Comparison of ENCODE assay signal across 8 cellular contexts in the genomic region with DNA sequence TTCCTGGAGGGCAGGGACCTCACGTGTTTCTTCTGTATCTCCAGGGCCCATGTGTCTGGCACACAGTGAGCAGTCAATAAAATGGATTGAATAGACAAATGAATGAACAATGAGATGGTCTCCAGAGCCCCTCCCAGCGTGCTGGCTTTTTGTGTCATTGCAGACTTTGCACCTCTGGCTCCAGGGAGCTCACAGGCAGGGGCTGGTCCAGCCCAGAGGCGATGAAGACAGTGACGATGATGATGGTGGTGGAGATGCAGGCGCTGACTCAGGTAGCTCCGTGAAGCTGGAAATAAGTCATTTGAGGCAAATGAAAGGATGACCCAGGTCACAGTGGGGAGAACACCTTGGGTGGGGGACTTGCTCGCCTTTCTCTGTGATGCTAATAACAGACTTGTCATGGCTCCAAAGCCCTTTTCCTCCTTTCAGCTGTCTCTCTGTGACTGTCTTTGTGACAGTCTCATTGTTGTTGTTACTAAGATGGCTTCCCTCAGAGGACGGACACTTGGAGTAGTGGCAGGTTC. TPM values are rescaled to one million over a fixed set of nuclear protein-coding genes. Genes with fewer than 3 reads are reported as not detected.
DNase-seq lines count a peak whose midpoint lies in the region; ATAC-seq and TF ChIP-seq lines count a peak whose summit lies in the region.

No MANE protein-coding gene starts in this region.

- H3K36me3 ChIP-seq in fibroblast of lung (ENCODE audit: control insufficient read depth, insufficient read depth, low read length): no peaks in the 10 kb centered on the region
- no peaks in the 10 kb centered on the region for H3K36me3 ChIP-seq in gastrocnemius medialis
- H3K36me3 ChIP-seq in body of pancreas (replicated peaks in 1 of 2; ENCODE audit: insufficient read depth in 1 of 2, low read depth in 2 of 2): no peaks in the 10 kb centered on the region

- H3K36me3 Mint-ChIP-seq in activated CD4-positive, alpha-beta memory T cell treated with anti-CD3 and anti-CD28 coated beads, Interleukin-2, amount 10 ng/mL, durations not matched to agents 7 days and 5 days (ENCODE audit: low read depth): no peaks in the 10 kb centered on the region

- peaks cover 9% of the 10 kb centered on the region for H3K27me3 Mint-ChIP-seq in activated CD4-positive, alpha-beta memory T cell treated with anti-CD3 and anti-CD28 coated beads, Interleukin-2, amount 10 ng/mL, durations not matched to agents 7 days and 5 days

- CTCF ChIA-PET in activated CD4-positive, alpha-beta memory T cell treated with anti-CD3 and anti-CD28 coated beads, Interleukin-2, amount 10 ng/mL, durations not matched to agents 7 days and 5 days (lab: Charles Lee): interaction anchor here (0.6 to 1.8 kb wide), 13 partner anchors 10 to 198 kb away, joined by 3 to 8 read pairs (median 4); no protein-coding TSS in a partner anchor

- TF ChIP-seq CTCF in fibroblast of lung (conservative IDR thresholded peaks at IDR 0.05 in 1 of 2, IDR thresholded peaks at IDR 0.05 in 1 of 2; ENCODE audit: low read depth in 1 of 2, low read length in 2 of 2) (no peak), gastrocnemius medialis (IDR thresholded peaks at IDR 0.05 in 4 of 5, conservative IDR thresholded peaks at IDR 0.05 in 1 of 5) (no peak), body of pancreas (IDR thresholded peaks at IDR 0.05) (no peak)

- H2AFZ ChIP-seq in fibroblast of lung (ENCODE audit: low read length): peak overlapping the region; percentile 87

- H3K4me3 ChIP-seq in fibroblast of lung (replicated peaks in 1 of 4; ENCODE audit: control extremely low read depth in 1 of 4, insufficient read depth in 1 of 4, low read depth in 3 of 4, low read length in 4 of 4) (peak overlapping the region in 2 of 4 experiments; percentile 4 to 22), gastrocnemius medialis (peak overlapping the region; percentile 39 to 61 (median 55)), body of pancreas (no peak overlapping the region)

- H4K20me1 ChIP-seq in fibroblast of lung (ENCODE audit: control insufficient read depth, extremely low read depth, insufficient read depth, low read length): no peaks in the 10 kb centered on the region

- peaks cover 9% of the 10 kb centered on the region for H3K4me1 Mint-ChIP-seq in activated CD4-positive, alpha-beta memory T cell treated with anti-CD3 and anti-CD28 coated beads, Interleukin-2, amount 10 ng/mL, durations not matched to agents 7 days and 5 days

- peak overlapping the region; percentile 71 for H3K4me2 ChIP-seq in fibroblast of lung (ENCODE audit: extremely low read depth, insufficient read depth, low read length)

- no peaks in the 10 kb centered on the region for H3K9me3 Mint-ChIP-seq in activated CD4-positive, alpha-beta memory T cell treated with anti-CD3 and anti-CD28 coated beads, Interleukin-2, amount 10 ng/mL, durations not matched to agents 7 days and 5 days

- TF ChIP-seq POLR2A in gastrocnemius medialis (IDR thresholded peaks at IDR 0.05): no peak
- no peak for TF ChIP-seq POLR2A in body of pancreas (IDR thresholded peaks at IDR 0.05)

- in situ Hi-C loops in gastrocnemius medialis (cut with MboI; ENCODE audit: low sequenced_read_pairs in 4 of 4): no loop called here

- peak overlapping the region; percentile 23 for H3K9ac ChIP-seq in fibroblast of lung (ENCODE audit: insufficient read depth, low read length)

- ATAC-seq in GM19395 (IDR thresholded peaks at IDR 0.05; ENCODE audit: unreplicated experiment): peak; percentile 3
- ATAC-seq in gastrocnemius medialis: peak in 1 of 2 donors; percentile 13
- ATAC-seq in body of pancreas: no peak

- no peak overlapping the region for H3K27ac Mint-ChIP-seq in activated CD4-positive, alpha-beta memory T cell treated with anti-CD3 and anti-CD28 coated beads, Interleukin-2, amount 10 ng/mL, durations not matched to agents 7 days and 5 days

- peak; percentile 41 for DNase-seq in OCI-M1 (lab: John Stamatoyannopoulos, UW)
- DNase-seq in fibroblast of lung (ENCODE audit: low read depth in 2 of 2): no peak
- no peak for DNase-seq in gastrocnemius medialis
- no peak for DNase-seq in body of pancreas
- no peak for DNase-seq in AML-193 (lab: John Stamatoyannopoulos, UW)
- DNase-seq in activated CD4-positive, alpha-beta memory T cell treated with anti-CD3 and anti-CD28 coated beads, Interleukin-2, amount 10 ng/mL, durations not matched to agents 7 days and 5 days: no peak
- DNase-seq in NCI-H2227 treated with DMSO at 0.1 percent for 48 hours (lab: John Stamatoyannopoulos, UW): no peak

- H3K27ac ChIP-seq in fibroblast of lung (ENCODE audit: insufficient read depth, low read length) (no peak overlapping the region), gastrocnemius medialis (no peak overlapping the region), body of pancreas (no peak overlapping the region)

- WGBS in body of pancreas, 2 donors: 30 to 41% methylated on average over 8 of the region's 8 CpGs

- H3K4me3 Mint-ChIP-seq in activated CD4-positive, alpha-beta memory T cell treated with anti-CD3 and anti-CD28 coated beads, Interleukin-2, amount 10 ng/mL, durations not matched to agents 7 days and 5 days: no peak overlapping the region

- H3K9me3 ChIP-seq in fibroblast of lung (ENCODE audit: control insufficient read depth, insufficient read depth, low read depth, low read length) (no peaks in the 10 kb centered on the region), gastrocnemius medialis (no peaks in the 10 kb centered on the region), body of pancreas (no peaks in the 10 kb centered on the region)

- H3K4me1 ChIP-seq in fibroblast of lung (ENCODE audit: control insufficient read depth, extremely low read depth, insufficient read depth, low read length) (peaks cover 17% of the 10 kb centered on the region), gastrocnemius medialis (peaks cover 0 to 4% of the 10 kb centered on the region in 2 donors), body of pancreas (peaks cover 11% of the 10 kb centered on the region)

- H3K27me3 ChIP-seq in fibroblast of lung (ENCODE audit: control insufficient read depth, insufficient read depth, low read length) (no peaks in the 10 kb centered on the region), gastrocnemius medialis (no peaks in the 10 kb centered on the region), body of pancreas (no peaks in the 10 kb centered on the region)

- POLR2A ChIA-PET in activated CD4-positive, alpha-beta memory T cell treated with anti-CD3 and anti-CD28 coated beads, Interleukin-2, amount 10 ng/mL, durations not matched to agents 7 days and 5 days (lab: Charles Lee): no interaction called here

- no peaks in the 10 kb centered on the region for H3K79me2 ChIP-seq in fibroblast of lung (ENCODE audit: control insufficient read depth, insufficient read depth, low read length)

- intact Hi-C loops in gastrocnemius medialis (cut with DNase I; ENCODE audit: low total_unique reads): loop anchor here (1.0 to 2.0 kb wide), 2 partner anchors 146 to 194 kb away; no protein-coding TSS in a partner anchor
- intact Hi-C loops in body of pancreas (cut with DNase I): loop anchor here (2.0 to 10.0 kb wide), 2 partner anchors 146 to 174 kb away; no protein-coding TSS in a partner anchor

RNA-seq across cellular contexts. Expression of gene FABP6, which starts 30.4 kb away (rescaled TPM):
- total RNA-seq in fibroblast of lung (not detected in 2 replicates), gastrocnemius medialis (not detected), body of pancreas (not detected)
- polyA plus RNA-seq in fibroblast of lung: not detected in 2 replicates
- polyA plus RNA-seq in fibroblast of lung (2012): not detected in 2 replicates
- polyA minus RNA-seq in fibroblast of lung (ENCODE audit: low replicate concordance): not detected in 2 replicates
- total RNA-seq in activated CD4-positive, alpha-beta memory T cell treated with anti-CD3 and anti-CD28 coated beads, Interleukin-2, amount 10 ng/mL, durations not matched to agents 7 days and 5 days: not detected

Comparison
In these comparisons a context has a peak if more than half of its experiments do, and no peak if none do; other contexts are left out.
1. H3K4me3 ChIP-seq: peak in gastrocnemius medialis (4 of 4); none in body of pancreas (0 of 2).